In the genomic region with DNA sequence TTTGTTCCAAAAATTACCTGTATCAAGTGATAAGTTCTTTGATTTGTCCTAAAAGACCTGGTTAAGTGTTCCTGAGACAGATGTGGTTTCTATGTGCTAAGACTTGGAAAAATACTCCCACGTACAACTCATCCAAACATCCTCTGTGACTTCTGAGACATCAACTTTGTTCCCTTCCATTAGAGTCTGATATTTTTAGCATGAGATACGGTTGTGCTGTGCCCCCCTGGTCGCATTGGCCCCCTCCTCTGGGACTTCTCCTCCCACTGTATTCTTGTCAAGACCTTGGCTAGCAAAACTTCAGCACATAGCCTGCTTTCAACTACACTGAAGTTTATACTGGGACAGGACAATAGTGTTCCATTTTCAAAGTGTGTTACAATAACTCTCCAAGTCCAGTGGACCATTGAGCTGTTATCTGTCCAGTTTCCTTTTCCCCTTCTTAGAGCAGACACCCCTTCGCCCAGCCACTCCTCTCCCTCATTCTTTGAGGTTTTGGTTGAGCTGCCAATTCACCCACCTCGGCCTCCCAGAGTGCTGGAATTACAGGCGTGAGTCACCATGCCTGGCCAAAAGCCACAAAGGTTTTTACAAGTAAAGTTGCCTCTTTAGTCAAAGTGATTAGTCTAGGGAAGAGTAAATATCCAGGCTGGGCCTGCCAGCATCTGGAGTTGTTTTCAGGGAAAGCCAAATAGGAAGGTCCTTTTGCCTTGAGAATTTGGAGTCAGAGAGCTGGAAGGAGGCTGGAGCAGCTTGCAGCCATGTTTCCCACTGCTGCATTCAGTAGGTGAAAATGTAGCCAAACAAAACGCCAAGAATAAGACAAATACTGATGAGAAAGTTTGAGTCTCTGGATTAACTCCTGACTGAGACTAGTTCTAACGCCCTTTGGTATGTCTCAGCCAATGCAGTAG, we compare ENCODE assay signal across 8 cellular contexts. TPM values are rescaled to one million over a fixed set of nuclear protein-coding genes. Genes with fewer than 3 reads are reported as not detected.
DNase-seq lines count a peak whose midpoint lies in the region; ATAC-seq and TF ChIP-seq lines count a peak whose summit lies in the region.

No MANE protein-coding gene starts in this region.

- H3K27me3 Mint-ChIP-seq in brain = no peaks in the 10 kb centered on the region

- peak overlapping the region; percentile 34 for H4K5ac ChIP-seq in IMR-90 (ENCODE audit: low read depth, low read length)

- H3K27ac Mint-ChIP-seq in brain = peak overlapping the region in 3 of 5 experiments; percentile 8 to 69 (median 12)

- no peaks in the 10 kb centered on the region for H3K4me1 Mint-ChIP-seq in brain

- ATAC-seq in IMR-90 (ENCODE audit: low read depth) (peak; percentile 91), upper lobe of left lung (ENCODE audit: low FRiP score in 2 of 2) (peak; percentile 85 to 92), HG02885 (IDR thresholded peaks at IDR 0.05; ENCODE audit: poor library complexity, unreplicated experiment) (no peak), GM18858 (IDR thresholded peaks at IDR 0.05; ENCODE audit: unreplicated experiment) (no peak)

- 14% methylated on average over 1 of the region's 8 CpGs; no CpG with 5 or more reads in 1 of the 2 experiments for WGBS in IMR-90 (ENCODE audit: extremely low coverage in 2 of 2, insufficient read length in 1 of 2), 2 experiments
- 58% methylated on average over 8 of the region's 8 CpGs for WGBS in liver
- 35 to 41% methylated on average over 8 of the region's 8 CpGs for WGBS in upper lobe of left lung, 2 donors

- peak overlapping the region; percentile 53 for H3K56ac ChIP-seq in IMR-90 (ENCODE audit: extremely low read depth, insufficient read depth, low read length)

- peak overlapping the region; percentile 74 for H3K23ac ChIP-seq in IMR-90 (ENCODE audit: low read depth, low read length)

- H3K27me3 ChIP-seq in BJ (ENCODE audit: control insufficient read depth, insufficient read depth, low read length) (peaks cover 3% of the 10 kb centered on the region; the same call in 1 of the 2 replicates), IMR-90 (ENCODE audit: control insufficient read depth, insufficient read depth, low read length) (no peaks in the 10 kb centered on the region), liver (ENCODE audit: control insufficient read depth in 4 of 4, insufficient read depth in 4 of 4, low read length in 3 of 4) (no peaks in the 10 kb centered on the region), upper lobe of left lung (no peaks in the 10 kb centered on the region)

- TF ChIP-seq CTCF in BJ (IDR thresholded peaks at IDR 0.05; ENCODE audit: insufficient read depth, low read depth, low read length) = no peak
- TF ChIP-seq CTCF in IMR-90 (conservative IDR thresholded peaks at IDR 0.05; ENCODE audit: low read depth, low read length) = no peak
- TF ChIP-seq CTCF in brain (conservative IDR thresholded peaks at IDR 0.05) = no peak
- TF ChIP-seq CTCF in liver (IDR thresholded peaks at IDR 0.05; ENCODE audit: low read depth, low read length, missing input control) = no peak
- no peak for TF ChIP-seq CTCF in upper lobe of left lung (IDR thresholded peaks at IDR 0.05)

- peak overlapping the region; percentile 89 for H4K91ac ChIP-seq in IMR-90 (ENCODE audit: insufficient read depth, low read depth, low read length)

- intact Hi-C loops in IMR-90 (cut with micrococcal nuclease) = loop anchor here (1.0 kb wide), 1 partner anchor 26 kb away; no protein-coding TSS in a partner anchor

- H3K4me3 Mint-ChIP-seq in brain = no peak overlapping the region

- H3K4me1 ChIP-seq in IMR-90 (ENCODE audit: control insufficient read depth, insufficient read depth, low read length) (peaks cover 13% of the 10 kb centered on the region), liver (ENCODE audit: control insufficient read depth in 4 of 4, insufficient read depth in 4 of 4, low read length in 3 of 4) (no peaks in the 10 kb centered on the region), upper lobe of left lung (peaks cover 34 to 46% (median 45%) of the 10 kb centered on the region in 4 donors)

- peak overlapping the region; percentile 50 for H3K14ac ChIP-seq in IMR-90 (replicated peaks; ENCODE audit: low read depth, low read length)

- no TSS peak for BruUV-seq in IMR-90 (replicated peaks; lab: Mats Ljungman, UMichigan)

- H2BK20ac ChIP-seq in IMR-90 (ENCODE audit: low read depth, low read length) = peak overlapping the region; percentile 95

- peak overlapping the region; percentile 79; the same call in 2 of the 3 replicates for H2BK15ac ChIP-seq in IMR-90 (ENCODE audit: low read depth, low read length)

- no peaks in the 10 kb centered on the region for H3K79me1 ChIP-seq in IMR-90 (ENCODE audit: low read depth in 1 of 2, low read length in 2 of 2)

- H3K36me3 Mint-ChIP-seq in brain = peaks cover 2% of the 10 kb centered on the region

- dilution Hi-C loops in IMR-90 (cut with HindIII; ENCODE audit: low sequenced_read_pairs, unreplicated experiment) = no loop called here

- peak overlapping the region; percentile 71 for H2AK5ac ChIP-seq in IMR-90 (ENCODE audit: low read depth, low read length)

- DNase-seq in BJ (ENCODE audit: low read depth) = peak; percentile 95
- DNase-seq in IMR-90 = peak; percentile 98
- peak in 1 of 2 donors; percentile 93 for DNase-seq in upper lobe of left lung
- DNase-seq in NCI-H187 (lab: John Stamatoyannopoulos, UW) = no peak

- peaks cover 3% of the 10 kb centered on the region; the same call in 1 of the 2 replicates for H4K20me1 ChIP-seq in IMR-90 (ENCODE audit: insufficient read depth, low read length)

- H3K4me3 ChIP-seq in BJ (ENCODE audit: low read depth, low read length) (no peak overlapping the region), IMR-90 (ENCODE audit: insufficient read depth, low read depth, low read length) (no peak overlapping the region; the same call in 1 of the 2 replicates), liver (ENCODE audit: low read depth in 1 of 3, low read length in 3 of 3) (no peak overlapping the region), upper lobe of left lung (no peak overlapping the region)

- POLR2A ChIA-PET in BJ (lab: Charles Lee) (interaction anchor here (0.6 to 0.8 kb wide), 2 partner anchors 11 to 47 kb away, joined by 3 read pairs; no protein-coding TSS in a partner anchor), IMR-90 (lab: Charles Lee; ENCODE audit: unreplicated experiment) (no interaction called here)

- peak overlapping the region; percentile 74 for H3K4me2 ChIP-seq in IMR-90 (ENCODE audit: low read depth, low read length)

- H3K27ac ChIP-seq in IMR-90 (ENCODE audit: insufficient read depth, low read length) (peak overlapping the region; percentile 80), liver (ENCODE audit: low read depth in 1 of 2, low read length in 2 of 2) (peak overlapping the region in 1 of 2 donors; percentile 27), upper lobe of left lung (peak overlapping the region; percentile 43 to 76 (median 71))

- H3K9ac ChIP-seq in IMR-90 (ENCODE audit: low read depth, low read length) (no peak overlapping the region), liver (ENCODE audit: low read depth in 1 of 2, low read length in 2 of 2) (no peak overlapping the region)

- H2BK5ac ChIP-seq in IMR-90 (ENCODE audit: low read depth, low read length, poor library complexity, severe bottlenecking) = peak overlapping the region; percentile 93

- peak overlapping the region; percentile 82 for H3K4ac ChIP-seq in IMR-90 (ENCODE audit: low read depth, low read length)

- peak overlapping the region; percentile 47 for H2AFZ ChIP-seq in IMR-90 (replicated peaks; ENCODE audit: low read length, poor library complexity)

- no peaks in the 10 kb centered on the region for H3K9me3 Mint-ChIP-seq in brain

- peaks cover 10% of the 10 kb centered on the region; the same call in 1 of the 2 replicates for H3K9me1 ChIP-seq in IMR-90 (ENCODE audit: insufficient read depth, low read length)

- H2AK9ac ChIP-seq in IMR-90 (replicated peaks; ENCODE audit: low read depth, low read length, poor library complexity) = no peak overlapping the region

- peak overlapping the region; percentile 47 to 89; a peak in 3 of 4 replicates for H4K8ac ChIP-seq in IMR-90 (ENCODE audit: low read depth in 2 of 2, low read length in 2 of 2)

- in situ Hi-C loops in IMR-90 (cut with MboI; ENCODE audit: low sequenced_read_pairs) = no loop called here

- H3K36me3 ChIP-seq in BJ (ENCODE audit: control insufficient read depth, insufficient read depth, low read length) (no peaks in the 10 kb centered on the region), IMR-90 (ENCODE audit: control insufficient read depth, insufficient read depth, low read length) (no peaks in the 10 kb centered on the region), liver (ENCODE audit: control insufficient read depth in 4 of 4, insufficient read depth in 3 of 4, low read depth in 1 of 4, low read length in 3 of 4) (peaks cover 0 to 3% (median under 1%) of the 10 kb centered on the region in 4 donors), upper lobe of left lung (peaks cover 0 to 3% (median 0%) of the 10 kb centered on the region in 4 donors)

- peak in 2 of 4 donors; percentile 39 to 74 for TF ChIP-seq EP300 in upper lobe of left lung (IDR thresholded peaks at IDR 0.05)

- TF ChIP-seq POLR2A in IMR-90 (IDR thresholded peaks at IDR 0.05; ENCODE audit: low read depth, low read length) (no peak; the same call in 1 of the 2 replicates), upper lobe of left lung (IDR thresholded peaks at IDR 0.05) (no peak)

- H3K18ac ChIP-seq in IMR-90 (ENCODE audit: low read depth, low read length) = peak overlapping the region; percentile 73

- CTCF ChIA-PET in BJ (lab: Yijun Ruan, JAX) = interaction anchor here (0.5 to 1.3 kb wide), 4 partner anchors 46 to 130 kb away, joined by 3 to 4 read pairs (median 4); no protein-coding TSS in a partner anchor
- CTCF ChIA-PET in IMR-90 (lab: Yijun Ruan, JAX) = interaction anchor here (0.8 to 1.2 kb wide), 3 partner anchors 13 to 65 kb away, joined by 3 to 4 read pairs (median 3); no protein-coding TSS in a partner anchor

- peak overlapping the region; percentile 93 for H2BK120ac ChIP-seq in IMR-90 (ENCODE audit: low read depth, low read length)

- H3K9me3 ChIP-seq in IMR-90 (ENCODE audit: control insufficient read depth, insufficient read depth, low read length) (no peaks in the 10 kb centered on the region), liver (ENCODE audit: control insufficient read depth in 4 of 4, low read length in 3 of 4) (no peaks in the 10 kb centered on the region), upper lobe of left lung (no peaks in the 10 kb centered on the region)

- TF ChIP-seq RAD21 in IMR-90 (IDR thresholded peaks at IDR 0.05; ENCODE audit: low read length) = peak; percentile 29
- peak in 1 of 2 donors; percentile 4 for TF ChIP-seq RAD21 in liver (IDR thresholded peaks at IDR 0.05)

RNA-seq across cellular contexts. Expression of gene PDLIM1, which starts 17.8 kb away (rescaled TPM):
- polyA plus RNA-seq in BJ (2011; rRNA removed) (114 and 141 TPM in 2 replicates), IMR-90 (2012; rRNA removed) (179 and 187 TPM in 2 replicates), brain (ENCODE audit: insufficient read depth, low read depth, low replicate concordance) (112 TPM), liver (10 to 100 TPM; 66.7 to 73.4 TPM)
- polyA minus RNA-seq in BJ (2011; rRNA and poly(A)+ RNA removed) = 103 and 123 TPM in 2 replicates
- total RNA-seq in IMR-90 (2012; rRNA removed) (27.5 and 30.1 TPM in 2 replicates), liver (10 to 100 TPM; 16.8 to 22.3 TPM), upper lobe of left lung (100 to 1,000 TPM in 5 of 6 donors, 10 to 100 TPM in 1; 78.6 to 239 (median 178) TPM)
- polyA plus RNA-seq in IMR-90 (2012; cell fraction: cytosol; rRNA removed) = 120 and 255 TPM in 2 replicates
- polyA plus RNA-seq in IMR-90 (2012; cell fraction: nucleus; rRNA removed; ENCODE audit: low replicate concordance) = 44.1 and 131 TPM in 2 replicates

Comparison
In these comparisons a context has a peak if more than half of its experiments do, and no peak if none do; other contexts are left out.
1. DNase-seq: peak in BJ (single experiment) and IMR-90 (single experiment); none in NCI-H187 (0 of 2).
2. ATAC-seq: peak in IMR-90 (single experiment) and upper lobe of left lung (2 of 2); none in HG02885 (single experiment) and GM18858 (single experiment).